ENCODE assay signal across 9 cellular contexts in genomic region chr7:964401-965231, GRCh38. TPM values are rescaled to one million over a fixed set of nuclear protein-coding genes. Genes with fewer than 3 reads are reported as not detected.
A peak's percentile ranks its signal among the peaks of the same experiment; 100 is the strongest.
DNase-seq lines count a peak whose midpoint lies in the region; ATAC-seq, FAIRE-seq and TF ChIP-seq lines count a peak whose summit lies in the region.
"Had no signal": no experiment of that assay in that cellular context is flagged by ENCODE, and none has a peak within 500 bp of the region (broad histone marks: within the 10 kb centered on the region; RNA-seq: fewer than 3 reads in every experiment).

No MANE protein-coding gene starts in this region.

- no peak overlapping the region for H3K4me3 Mint-ChIP-seq in T-helper 17 cell
- no peak overlapping the region for H3K4me3 Mint-ChIP-seq in activated T-helper 2 cell treated with anti-CD3 and anti-CD28 coated beads, Interferon-gamma antibody, Interleukin-2, Interleukin-4, amounts not matched to agents 10 μg/mL and 5 μg/mL and 100 μg/mL, durations not matched to agents 14 hours and 24 hours and 36 hours (ENCODE audit: low read depth)
- H3K4me3 Mint-ChIP-seq in activated CD4-positive, alpha-beta T cell treated with anti-CD3 and anti-CD28 coated beads, Interleukin-2, amount 10 ng/mL, durations not matched to agents 24 days and 14 days: no peak overlapping the region

- no peak for TF ChIP-seq CTCF in HEK293 (tag by site-specific recombination; IDR thresholded peaks at IDR 0.05)
- TF ChIP-seq CTCF in colonic mucosa (IDR thresholded peaks at IDR 0.05): no peak

- POLR2A ChIA-PET in HEK293 (lab: Yijun Ruan, JAX): no interaction called here

- no peak overlapping the region for H3K27ac ChIP-seq in HEK293 (ENCODE audit: extremely low read depth, low read depth, low read length)
- no peak overlapping the region for H3K27ac ChIP-seq in small intestine (ENCODE audit: low read depth in 1 of 2, low read length in 1 of 2)
- no peak overlapping the region for H3K27ac ChIP-seq in colonic mucosa

- H3K36me3 Mint-ChIP-seq in T-helper 17 cell (ENCODE audit: low read depth): peaks cover 7% of the 10 kb centered on the region
- peaks cover 24% of the 10 kb centered on the region for H3K36me3 Mint-ChIP-seq in activated T-helper 2 cell treated with anti-CD3 and anti-CD28 coated beads, Interferon-gamma antibody, Interleukin-2, Interleukin-4, amounts not matched to agents 10 μg/mL and 5 μg/mL and 100 μg/mL, durations not matched to agents 14 hours and 24 hours and 36 hours (ENCODE audit: low read depth)
- peaks cover 21% of the 10 kb centered on the region for H3K36me3 Mint-ChIP-seq in activated CD4-positive, alpha-beta T cell treated with anti-CD3 and anti-CD28 coated beads, Interleukin-2, amount 10 ng/mL, durations not matched to agents 24 days and 14 days (ENCODE audit: low read depth)

- intact Hi-C loops in left cardiac atrium (cut with DNase I) (no loop called here), colonic mucosa (cut with DNase I) (no loop called here)
- intact Hi-C loops in activated T-helper 2 cell treated with anti-CD3 and anti-CD28 coated beads, Interferon-gamma antibody, Interleukin-2, Interleukin-4, amounts not matched to agents 10 μg/mL and 5 μg/mL and 100 μg/mL, durations not matched to agents 14 hours and 24 hours and 36 hours (cut with micrococcal nuclease): no loop called here
- intact Hi-C loops in activated CD4-positive, alpha-beta T cell treated with anti-CD3 and anti-CD28 coated beads, Interleukin-2, amount 10 ng/mL, durations not matched to agents 24 days and 14 days (cut with micrococcal nuclease): no loop called here

- no peak for FAIRE-seq in small intestine (lab: Jason Lieb, UNC)

- peak overlapping the region; percentile 88 for H3K27ac Mint-ChIP-seq in T-helper 17 cell
- H3K27ac Mint-ChIP-seq in activated T-helper 2 cell treated with anti-CD3 and anti-CD28 coated beads, Interferon-gamma antibody, Interleukin-2, Interleukin-4, amounts not matched to agents 10 μg/mL and 5 μg/mL and 100 μg/mL, durations not matched to agents 14 hours and 24 hours and 36 hours: no peak overlapping the region
- no peak overlapping the region for H3K27ac Mint-ChIP-seq in activated CD4-positive, alpha-beta T cell treated with anti-CD3 and anti-CD28 coated beads, Interleukin-2, amount 10 ng/mL, durations not matched to agents 24 days and 14 days

- peaks cover 9% of the 10 kb centered on the region for H3K27me3 Mint-ChIP-seq in T-helper 17 cell
- peaks cover 2% of the 10 kb centered on the region for H3K27me3 Mint-ChIP-seq in activated T-helper 2 cell treated with anti-CD3 and anti-CD28 coated beads, Interferon-gamma antibody, Interleukin-2, Interleukin-4, amounts not matched to agents 10 μg/mL and 5 μg/mL and 100 μg/mL, durations not matched to agents 14 hours and 24 hours and 36 hours (ENCODE audit: low read depth)
- peaks cover 3% of the 10 kb centered on the region for H3K27me3 Mint-ChIP-seq in activated CD4-positive, alpha-beta T cell treated with anti-CD3 and anti-CD28 coated beads, Interleukin-2, amount 10 ng/mL, durations not matched to agents 24 days and 14 days

- DNase-seq in T-helper 17 cell (no peak), left cardiac atrium (peak; percentile 47), small intestine (peak; percentile 45), NAMALWA (ENCODE audit: low spot score) (no peak), colonic mucosa (no peak)
- no peak for DNase-seq in activated T-helper 2 cell treated with anti-CD3 and anti-CD28 coated beads, Interferon-gamma antibody, Interleukin-2, Interleukin-4, amounts not matched to agents 10 μg/mL and 5 μg/mL and 100 μg/mL, durations not matched to agents 14 hours and 24 hours and 36 hours (ENCODE audit: low spot score)
- DNase-seq in activated CD4-positive, alpha-beta T cell treated with anti-CD3 and anti-CD28 coated beads, Interleukin-2, amount 10 ng/mL, durations not matched to agents 24 days and 14 days: no peak

- CTCF ChIA-PET in HEK293 (lab: Yijun Ruan, JAX): interaction anchor here (0.9 kb wide), 1 partner anchor 212 kb away, joined by 4 read pairs; no protein-coding TSS in a partner anchor

- no peaks in the 10 kb centered on the region for H3K27me3 ChIP-seq in small intestine (ENCODE audit: control insufficient read depth in 2 of 2, insufficient read depth in 2 of 2, low read length in 2 of 2)
- no peaks in the 10 kb centered on the region for H3K27me3 ChIP-seq in colonic mucosa

- H3K4me3 ChIP-seq in HEK293 (ENCODE audit: low read depth, low read length) (no peak overlapping the region), small intestine (ENCODE audit: low read depth in 1 of 2, low read length in 2 of 2) (no peak overlapping the region), colonic mucosa (no peak overlapping the region)

- H3K4me1 Mint-ChIP-seq in T-helper 17 cell: peaks cover 17% of the 10 kb centered on the region
- peaks cover 2% of the 10 kb centered on the region for H3K4me1 Mint-ChIP-seq in activated T-helper 2 cell treated with anti-CD3 and anti-CD28 coated beads, Interferon-gamma antibody, Interleukin-2, Interleukin-4, amounts not matched to agents 10 μg/mL and 5 μg/mL and 100 μg/mL, durations not matched to agents 14 hours and 24 hours and 36 hours (ENCODE audit: low read depth)
- peaks cover 6% of the 10 kb centered on the region for H3K4me1 Mint-ChIP-seq in activated CD4-positive, alpha-beta T cell treated with anti-CD3 and anti-CD28 coated beads, Interleukin-2, amount 10 ng/mL, durations not matched to agents 24 days and 14 days

- WGBS in small intestine, 3 donors: 32 to 42% (median 40%) methylated on average over 26 to 27 of the region's 27 CpGs

- H3K9ac ChIP-seq in colonic mucosa (ENCODE audit: low read depth in 2 of 2, low read length in 2 of 2): peak overlapping the region in 1 of 2 donors; percentile 32

- H3K4me1 ChIP-seq in HEK293 (ENCODE audit: control insufficient read depth, insufficient read depth, low read length) (no peaks in the 10 kb centered on the region), small intestine (ENCODE audit: control insufficient read depth in 2 of 2, insufficient read depth in 1 of 2, low read depth in 1 of 2, low read length in 1 of 2) (no peaks in the 10 kb centered on the region), colonic mucosa (no peaks in the 10 kb centered on the region)

- ATAC-seq in T-helper 17 cell (no peak), left cardiac atrium (peak; percentile 53 to 67)

- H3K9me3 ChIP-seq in HEK293 (ENCODE audit: control insufficient read depth, insufficient read depth, low read depth, low read length): no peaks in the 10 kb centered on the region
- H3K9me3 ChIP-seq in T-helper 17 cell (ENCODE audit: control insufficient read depth, low read length, poor library complexity, severe bottlenecking): no peaks in the 10 kb centered on the region
- H3K9me3 ChIP-seq in small intestine (ENCODE audit: control insufficient read depth, low read depth): no peaks in the 10 kb centered on the region
- H3K9me3 ChIP-seq in colonic mucosa: no peaks in the 10 kb centered on the region

- H3K36me3 ChIP-seq in HEK293 (ENCODE audit: control insufficient read depth in 2 of 2, insufficient read depth in 1 of 2, low read length in 2 of 2) (peaks cover 0 to 27% of the 10 kb centered on the region in 2 experiments; a peak in 2 of 3 replicates), small intestine (ENCODE audit: control insufficient read depth in 2 of 2, insufficient read depth in 2 of 2, low read length in 2 of 2) (peaks cover 11% of the 10 kb centered on the region in 2 donors), colonic mucosa (no peaks in the 10 kb centered on the region)

- H3K9me3 Mint-ChIP-seq in activated T-helper 2 cell treated with anti-CD3 and anti-CD28 coated beads, Interferon-gamma antibody, Interleukin-2, Interleukin-4, amounts not matched to agents 10 μg/mL and 5 μg/mL and 100 μg/mL, durations not matched to agents 14 hours and 24 hours and 36 hours: no peaks in the 10 kb centered on the region
- no peaks in the 10 kb centered on the region for H3K9me3 Mint-ChIP-seq in activated CD4-positive, alpha-beta T cell treated with anti-CD3 and anti-CD28 coated beads, Interleukin-2, amount 10 ng/mL, durations not matched to agents 24 days and 14 days

TF ChIP-seq in HEK293, 187 proteins besides CTCF, POLR2A, EP300 and RAD21 (continues in another document):
- TF ChIP-seq GLIS2 (tag by site-specific recombination; IDR thresholded peaks at IDR 0.05) (no peak), ZNF624 (tag by site-specific recombination; IDR thresholded peaks at IDR 0.05) (no peak), ZNF658 (tag by site-specific recombination; IDR thresholded peaks at IDR 0.05) (no peak), ZNF521 (tag by site-specific recombination; IDR thresholded peaks at IDR 0.05) (no peak), TCF7L2 (IDR thresholded peaks at IDR 0.05; ENCODE audit: borderline replicate concordance, low read depth, low read length) (0 out of 2 replicates have a peak, but pooled peaks have one; percentile 23)

RNA-seq across cellular contexts. Expression of gene ADAP1, which starts 10.1 kb away (rescaled TPM):
- 10 to 100 TPM in 1 of 2 donors, 1 to 10 TPM in 1; 6.7 to 15.4 TPM for total RNA-seq in T-helper 17 cell
- total RNA-seq in left cardiac atrium: 1 to 10 TPM; 6.9 to 8.2 TPM
- polyA plus RNA-seq in small intestine: 100 to 1,000 TPM in 2 of 3 donors, 10 to 100 TPM in 1; 69.2 to 113 (median 102) TPM
- 100 to 1,000 TPM; 107 to 201 TPM for total RNA-seq in colonic mucosa
- total RNA-seq in activated T-helper 2 cell treated with anti-CD3 and anti-CD28 coated beads, Interferon-gamma antibody, Interleukin-2, Interleukin-4, amounts not matched to agents 10 μg/mL and 5 μg/mL and 100 μg/mL, durations not matched to agents 14 hours and 24 hours and 36 hours: 62.8 and 65.2 TPM in 2 replicates
- total RNA-seq in activated CD4-positive, alpha-beta T cell treated with anti-CD3 and anti-CD28 coated beads, Interleukin-2, amount 10 ng/mL, durations not matched to agents 24 days and 14 days: 65.9 and 70.2 TPM in 2 replicates

RNA-seq across cellular contexts. Expression of gene COX19, which starts 10.7 kb away (rescaled TPM):
- total RNA-seq in T-helper 17 cell (10 to 100 TPM; 40.1 to 43.2 TPM), left cardiac atrium (1 to 10 TPM; 6.6 to 8.5 TPM), colonic mucosa (10 to 100 TPM; 11.6 to 16.5 TPM)
- 10 to 100 TPM in 1 of 3 donors, 1 to 10 TPM in 2; 8.9 to 10.6 (median 8.9) TPM for polyA plus RNA-seq in small intestine
- 15.0 and 17.2 TPM in 2 replicates for total RNA-seq in activated T-helper 2 cell treated with anti-CD3 and anti-CD28 coated beads, Interferon-gamma antibody, Interleukin-2, Interleukin-4, amounts not matched to agents 10 μg/mL and 5 μg/mL and 100 μg/mL, durations not matched to agents 14 hours and 24 hours and 36 hours
- total RNA-seq in activated CD4-positive, alpha-beta T cell treated with anti-CD3 and anti-CD28 coated beads, Interleukin-2, amount 10 ng/mL, durations not matched to agents 24 days and 14 days: 15.3 and 22.4 TPM in 2 replicates

RNA-seq across cellular contexts. Expression of gene CYP2W1, which starts 18.4 kb away (rescaled TPM):
- total RNA-seq in T-helper 17 cell (not detected), left cardiac atrium (not detected), colonic mucosa (1 to 10 TPM; 2.7 to 4.5 TPM)
- polyA plus RNA-seq in small intestine: 1 to 10 TPM in 1 of 3 donors, under 1 TPM in 2; 0.81 to 1.4 (median 0.89) TPM
- total RNA-seq in activated T-helper 2 cell treated with anti-CD3 and anti-CD28 coated beads, Interferon-gamma antibody, Interleukin-2, Interleukin-4, amounts not matched to agents 10 μg/mL and 5 μg/mL and 100 μg/mL, durations not matched to agents 14 hours and 24 hours and 36 hours: not detected in 2 replicates
- total RNA-seq in activated CD4-positive, alpha-beta T cell treated with anti-CD3 and anti-CD28 coated beads, Interleukin-2, amount 10 ng/mL, durations not matched to agents 24 days and 14 days: not detected in 2 replicates
- total RNA-seq: kidney epithelial cell had no signal

Comparison
In these comparisons a context has a peak if more than half of its experiments do, and no peak if none do; other contexts are left out.
1. DNase-seq: peak in left cardiac atrium (single experiment) and small intestine (single experiment); none in T-helper 17 cell (0 of 3), NAMALWA (single experiment), colonic mucosa (single experiment), activated T-helper 2 cell treated with anti-CD3 and anti-CD28 coated beads, Interferon-gamma antibody, Interleukin-2, Interleukin-4, amounts not matched to agents 10 μg/mL and 5 μg/mL and 100 μg/mL, durations not matched to agents 14 hours and 24 hours and 36 hours (single experiment) and activated CD4-positive, alpha-beta T cell treated with anti-CD3 and anti-CD28 coated beads, Interleukin-2, amount 10 ng/mL, durations not matched to agents 24 days and 14 days (single experiment).